In genomic region chr14:36944307-36945010, GRCh38 we compare ENCODE assay signal across 16 cellular contexts.
DNase-seq lines count a peak whose midpoint lies in the region; ATAC-seq and TF ChIP-seq lines count a peak whose summit lies in the region.
"Had no signal": no experiment of that assay in that cellular context is flagged by ENCODE, and none has a peak within 500 bp of the region (broad histone marks: within the 10 kb centered on the region; RNA-seq: fewer than 3 reads in every experiment).

No MANE protein-coding gene starts in this region.

- no peak overlapping the region for H3K4me2 ChIP-seq in osteoblast (ENCODE audit: insufficient read depth, low read length)

- no peak overlapping the region for H3K27ac ChIP-seq in osteoblast (ENCODE audit: low read depth, low read length)

- H3K79me2 ChIP-seq in osteoblast (ENCODE audit: insufficient read depth, low read length) = no peaks in the 10 kb centered on the region

- peaks cover 13% of the 10 kb centered on the region for H3K4me1 ChIP-seq in osteoblast (ENCODE audit: insufficient read depth, low read length)

- H3K9me3 ChIP-seq in osteoblast (ENCODE audit: low read depth, low read length) = no peaks in the 10 kb centered on the region

- no peak for ATAC-seq in GM19351 (IDR thresholded peaks at IDR 0.05; ENCODE audit: unreplicated experiment)
- ATAC-seq: activated T-cell treated with anti-CD3 and anti-CD28 coated beads, Interleukin-2, amount 50 U/mL, for 72 hours had no signal

- H3K4me3 ChIP-seq in choroid plexus epithelial cell (ENCODE audit: low read depth, low read length) = no peak overlapping the region
- H3K4me3 ChIP-seq in osteoblast (ENCODE audit: insufficient read depth, low read length) = no peak overlapping the region

- no peaks in the 10 kb centered on the region for H3K36me3 ChIP-seq in osteoblast (ENCODE audit: insufficient read depth, low read length)

- H3K27me3 ChIP-seq in osteoblast (ENCODE audit: insufficient read depth, low read length) = no peaks in the 10 kb centered on the region

- H2AFZ ChIP-seq in osteoblast (ENCODE audit: low read length) = peak overlapping the region; percentile 5

- peak; percentile 68 for DNase-seq in ELR (ENCODE audit: low read depth)
- peak; percentile 39 for DNase-seq in NCI-H226
- DNase-seq in choroid plexus epithelial cell (ENCODE audit: low read depth) = peak; percentile 47
- DNase-seq in osteoblast (ENCODE audit: insufficient read length, low spot score, missing footprints) = no peak
- DNase-seq in stimulated activated CD4-positive, alpha-beta T cell treated with anti-CD3 and anti-CD28 coated beads, Interleukin-12 subunit alpha, Interleukin-12 subunit beta, amount 100 ng/mL, for 4 hours = no peak
- no peak for DNase-seq in DMS153 (lab: John Stamatoyannopoulos, UW)
- DNase-seq in stimulated activated naive CD4-positive, alpha-beta T cell (lab: John Stamatoyannopoulos, UW) = no peak
- DNase-seq: activated CD4-positive, alpha-beta T cell treated with anti-CD3 and anti-CD28 coated beads, Interleukin-2, amount 10 ng/mL, durations not matched to agents 24 days and 14 days; activated T-cell treated with anti-CD3 and anti-CD28 coated beads, Interleukin-2, amount 50 U/mL, for 72 hours; CD4-positive, alpha-beta T cell; kidney glomerular epithelial cell; midbrain; NCI-H146; NCI-H345; stimulated activated CD4-positive, alpha-beta T cell treated with anti-CD3 and anti-CD28 coated beads, Interleukin-4, amount 100 ng/mL, for 4 hours had no signal

- H4K20me1 ChIP-seq in osteoblast (ENCODE audit: insufficient read depth, low read length) = no peaks in the 10 kb centered on the region

- TF ChIP-seq CTCF in choroid plexus epithelial cell (conservative IDR thresholded peaks at IDR 0.05; ENCODE audit: low read depth, low read length) (no peak), osteoblast (IDR thresholded peaks at IDR 0.05; ENCODE audit: extremely low read depth, low read depth, low read length) (no peak)

Comparison
In these comparisons a context has a peak if more than half of its experiments do, and no peak if none do; other contexts are left out.
1. DNase-seq: peak in ELR (single experiment), NCI-H226 (single experiment) and choroid plexus epithelial cell (single experiment); none in osteoblast (single experiment), stimulated activated CD4-positive, alpha-beta T cell treated with anti-CD3 and anti-CD28 coated beads, Interleukin-12 subunit alpha, Interleukin-12 subunit beta, amount 100 ng/mL, for 4 hours (single experiment), DMS153 (single experiment) and stimulated activated naive CD4-positive, alpha-beta T cell (0 of 6).